30 cellular contexts compared by ENCODE assay signal in the genomic region with DNA sequence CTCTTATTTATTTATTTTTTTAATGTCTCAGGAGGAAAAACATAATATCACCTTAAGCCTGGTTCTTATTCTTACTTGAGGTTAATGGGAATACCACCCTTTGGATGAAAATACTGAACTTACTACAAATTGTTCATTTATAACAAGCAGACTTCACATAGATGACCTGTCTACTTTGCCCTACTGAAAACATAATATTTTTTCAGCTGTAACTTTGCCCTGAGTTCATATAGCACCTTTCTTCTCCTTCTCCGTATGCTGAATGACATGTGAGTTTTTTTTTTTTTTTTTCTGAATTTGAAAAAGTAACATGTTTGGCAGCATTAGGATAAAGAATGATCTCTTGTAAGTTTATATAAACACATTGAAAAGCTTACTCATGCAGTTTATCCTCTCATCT.
"Had no signal": no experiment of that assay in that cellular context is flagged by ENCODE, and none has a peak within 500 bp of the region (broad histone marks: within the 10 kb centered on the region; RNA-seq: fewer than 3 reads in every experiment).

No MANE protein-coding gene starts in this region.

- DNase-seq: activated CD4-positive, alpha-beta T cell treated with anti-CD3 and anti-CD28 coated beads for 36 hours; activated CD4-positive, CD25-positive, alpha-beta regulatory T cell; activated CD8-positive, alpha-beta memory T cell treated with anti-CD3 and anti-CD28 coated beads, Interleukin-2, amount 10 ng/mL, durations not matched to agents 7 days and 5 days; activated CD8-positive, alpha-beta T cell treated with anti-CD3 and anti-CD28 coated beads, Interleukin-2, amount 10 ng/mL, durations not matched to agents 7 days and 5 days; activated naive CD4-positive, alpha-beta T cell; activated T-cell treated with anti-CD3 and anti-CD28 coated beads, Interleukin-2, amount 50 U/mL, for 48 hours; central memory CD4-positive, alpha-beta T cell; dermis blood vessel endothelial cell; effector CD8-positive, alpha-beta T cell; foreskin keratinocyte; heart right ventricle; left ventricle myocardium inferior; mammary epithelial cell; naive B cell; nephron progenitor cell; pancreas; psoas muscle; sigmoid colon; small intestine; stimulated activated CD4-positive, alpha-beta T cell treated with anti-CD3 and anti-CD28 coated beads, Interleukin-1b, Interleukin-23, amount 100 ng/mL, for 48 hours; stimulated activated CD4-positive, alpha-beta T cell treated with anti-CD3 and anti-CD28 coated beads, Interleukin-4, amount 100 ng/mL, for 4 hours; stimulated activated CD8-positive, alpha-beta memory T cell treated with anti-CD3 and anti-CD28 coated beads, Interleukin-4, amount 100 ng/mL, for 48 hours; stimulated activated naive CD8-positive, alpha-beta T cell treated with anti-CD3 and anti-CD28 coated beads, Interleukin-15, amount 100 ng/mL, for 72 hours; substantia nigra; thyroid gland had no signal

- H3K27me3 Mint-ChIP-seq: activated CD4-positive, alpha-beta T cell treated with anti-CD3 and anti-CD28 coated beads for 36 hours; activated CD8-positive, alpha-beta memory T cell treated with anti-CD3 and anti-CD28 coated beads, Interleukin-2, amount 10 ng/mL, durations not matched to agents 7 days and 5 days; naive B cell; stimulated activated memory B cell treated with anti-CD40 and anti-IgM and Interleukin-4, amounts not matched to agents 10 μg/mL and 1 μg/mL and 100 μg/mL, for 72 hours; stimulated activated naive CD8-positive, alpha-beta T cell treated with anti-CD3 and anti-CD28 coated beads, Interleukin-15, amount 100 ng/mL, for 72 hours had no signal

- H3K9me3 ChIP-seq: breast epithelium, heart right ventricle, left ventricle myocardium inferior, neutrophil, pancreas, psoas muscle, sigmoid colon, thyroid gland had no signal

- H3K27ac ChIP-seq: breast epithelium, foreskin keratinocyte, heart right ventricle, left ventricle myocardium inferior, neutrophil, pancreas, psoas muscle, sigmoid colon, thyroid gland had no signal

- H3K9me3 Mint-ChIP-seq: mesothelial cell of epicardium; naive B cell; nephron progenitor cell; stimulated activated memory B cell treated with anti-CD40 and anti-IgM and Interleukin-4, amounts not matched to agents 10 μg/mL and 1 μg/mL and 100 μg/mL, for 72 hours had no signal

- H3K27ac Mint-ChIP-seq: activated CD4-positive, alpha-beta T cell treated with anti-CD3 and anti-CD28 coated beads for 36 hours; activated CD8-positive, alpha-beta memory T cell treated with anti-CD3 and anti-CD28 coated beads, Interleukin-2, amount 10 ng/mL, durations not matched to agents 7 days and 5 days; activated CD8-positive, alpha-beta T cell treated with anti-CD3 and anti-CD28 coated beads, Interleukin-2, amount 10 ng/mL, durations not matched to agents 7 days and 5 days; activated naive CD4-positive, alpha-beta T cell treated with anti-CD3 and anti-CD28 coated beads, Interleukin-2, amount 50 U/mL, for 72 hours; mesothelial cell of epicardium; naive B cell; stimulated activated memory B cell treated with anti-CD40 and anti-IgM and Interleukin-4, amounts not matched to agents 10 μg/mL and 1 μg/mL and 100 μg/mL, for 72 hours; stimulated activated naive CD8-positive, alpha-beta T cell treated with anti-CD3 and anti-CD28 coated beads, Interleukin-15, amount 100 ng/mL, for 72 hours had no signal

- H3K4me1 ChIP-seq: breast epithelium, pancreas, psoas muscle had no signal

- H3K27me3 ChIP-seq: breast epithelium, foreskin keratinocyte, heart right ventricle, neutrophil, pancreas, sigmoid colon, thyroid gland had no signal

- H3K36me3 ChIP-seq: breast epithelium, heart right ventricle, left ventricle myocardium inferior, neutrophil, pancreas, sigmoid colon, thyroid gland had no signal

- ATAC-seq: activated CD4-positive, alpha-beta T cell treated with anti-CD3 and anti-CD28 coated beads for 36 hours; activated CD8-positive, alpha-beta memory T cell treated with anti-CD3 and anti-CD28 coated beads, Interleukin-2, amount 10 ng/mL, durations not matched to agents 7 days and 5 days; activated CD8-positive, alpha-beta T cell treated with anti-CD3 and anti-CD28 coated beads, Interleukin-2, amount 10 ng/mL, durations not matched to agents 7 days and 5 days; activated naive CD4-positive, alpha-beta T cell treated with anti-CD3 and anti-CD28 coated beads, Interleukin-2, amount 50 U/mL, for 72 hours; foreskin keratinocyte; heart right ventricle; pancreas; psoas muscle; stimulated activated memory B cell treated with anti-CD40 and anti-IgM and Interleukin-4, amounts not matched to agents 10 μg/mL and 1 μg/mL and 100 μg/mL, for 72 hours; stimulated activated naive CD8-positive, alpha-beta T cell treated with anti-CD3 and anti-CD28 coated beads, Interleukin-15, amount 100 ng/mL, for 72 hours had no signal

- H3K4me3 Mint-ChIP-seq: activated CD4-positive, alpha-beta T cell treated with anti-CD3 and anti-CD28 coated beads for 36 hours; activated CD8-positive, alpha-beta memory T cell treated with anti-CD3 and anti-CD28 coated beads, Interleukin-2, amount 10 ng/mL, durations not matched to agents 7 days and 5 days; activated CD8-positive, alpha-beta T cell treated with anti-CD3 and anti-CD28 coated beads, Interleukin-2, amount 10 ng/mL, durations not matched to agents 7 days and 5 days; mesothelial cell of epicardium; naive B cell; nephron progenitor cell; stimulated activated memory B cell treated with anti-CD40 and anti-IgM and Interleukin-4, amounts not matched to agents 10 μg/mL and 1 μg/mL and 100 μg/mL, for 72 hours; stimulated activated naive CD8-positive, alpha-beta T cell treated with anti-CD3 and anti-CD28 coated beads, Interleukin-15, amount 100 ng/mL, for 72 hours had no signal

- H3K4me3 ChIP-seq: breast epithelium, heart right ventricle, left ventricle myocardium inferior, pancreas, psoas muscle, sigmoid colon, thyroid gland had no signal

- H3K4me1 Mint-ChIP-seq: naive B cell; stimulated activated memory B cell treated with anti-CD40 and anti-IgM and Interleukin-4, amounts not matched to agents 10 μg/mL and 1 μg/mL and 100 μg/mL, for 72 hours had no signal

- H3K36me3 Mint-ChIP-seq: mesothelial cell of epicardium had no signal
